Comparison of ENCODE assay signal across 21 cellular contexts in genomic region chr5:106964102-106964501, GRCh38.
DNase-seq lines count a peak whose midpoint lies in the region; ATAC-seq and TF ChIP-seq lines count a peak whose summit lies in the region.
"Had no signal": no experiment of that assay in that cellular context is flagged by ENCODE, and none has a peak within 500 bp of the region (broad histone marks: within the 10 kb centered on the region; RNA-seq: fewer than 3 reads in every experiment).

No MANE protein-coding gene starts in this region.

- H3K36me3 ChIP-seq in H7 (replicated peaks; ENCODE audit: control insufficient read depth, insufficient read depth, low read length), result no peaks in the 10 kb centered on the region
- H3K36me3 ChIP-seq in neural progenitor cell, result no peaks in the 10 kb centered on the region

- peaks cover 3% of the 10 kb centered on the region for H3K4me1 Mint-ChIP-seq in neural progenitor cell
- H3K4me1 Mint-ChIP-seq: activated CD4-positive, alpha-beta T cell treated with anti-CD3 and anti-CD28 coated beads for 36 hours; activated naive CD8-positive, alpha-beta T cell treated with anti-CD3 and anti-CD28 coated beads, Interleukin-2, amount 10 ng/mL, durations not matched to agents 7 days and 5 days; B cell had no signal

- H3K4me3 ChIP-seq in LNCaP clone FGC (ENCODE audit: low read depth, low read length) (no peak overlapping the region), cardiac fibroblast (replicated peaks in 1 of 2; ENCODE audit: low read depth in 2 of 2, low read length in 2 of 2) (no peak overlapping the region), H7 (ENCODE audit: insufficient read depth, low read depth, low read length) (no peak overlapping the region), neural progenitor cell (no peak overlapping the region)
- H3K4me3 ChIP-seq: coronary artery, K562 had no signal

- intact Hi-C loops in head of caudate nucleus (cut with DNase I), result no loop called here

- H3K9ac ChIP-seq in neural progenitor cell, result no peak overlapping the region

- H3K27me3 ChIP-seq in H7 (ENCODE audit: control insufficient read depth, insufficient read depth, low read length), result no peaks in the 10 kb centered on the region
- no peaks in the 10 kb centered on the region for H3K27me3 ChIP-seq in neural progenitor cell

- no peak overlapping the region for H3K27ac ChIP-seq in neural progenitor cell
- H3K27ac ChIP-seq: coronary artery had no signal

- H3K79me2 ChIP-seq in neural progenitor cell (ENCODE audit: low read depth), result no peaks in the 10 kb centered on the region

- no peaks in the 10 kb centered on the region for H3K36me3 Mint-ChIP-seq in neural progenitor cell
- H3K36me3 Mint-ChIP-seq: activated naive CD8-positive, alpha-beta T cell treated with anti-CD3 and anti-CD28 coated beads, Interleukin-2, amount 10 ng/mL, durations not matched to agents 7 days and 5 days; type B pancreatic cell had no signal

- no peaks in the 10 kb centered on the region for H3K27me3 Mint-ChIP-seq in neural progenitor cell (ENCODE audit: insufficient read depth, low read depth)
- H3K27me3 Mint-ChIP-seq: activated CD4-positive, alpha-beta T cell treated with anti-CD3 and anti-CD28 coated beads for 36 hours; activated naive CD8-positive, alpha-beta T cell treated with anti-CD3 and anti-CD28 coated beads, Interleukin-2, amount 10 ng/mL, durations not matched to agents 7 days and 5 days; B cell; type B pancreatic cell had no signal

- no peak overlapping the region for H3K27ac Mint-ChIP-seq in neural progenitor cell
- H3K27ac Mint-ChIP-seq: activated CD4-positive, alpha-beta T cell treated with anti-CD3 and anti-CD28 coated beads for 36 hours; activated naive CD8-positive, alpha-beta T cell treated with anti-CD3 and anti-CD28 coated beads, Interleukin-2, amount 10 ng/mL, durations not matched to agents 7 days and 5 days; B cell; type B pancreatic cell had no signal

- no peak overlapping the region for H3K4me3 Mint-ChIP-seq in neural progenitor cell
- H3K4me3 Mint-ChIP-seq: activated CD4-positive, alpha-beta T cell treated with anti-CD3 and anti-CD28 coated beads for 36 hours; activated naive CD8-positive, alpha-beta T cell treated with anti-CD3 and anti-CD28 coated beads, Interleukin-2, amount 10 ng/mL, durations not matched to agents 7 days and 5 days; B cell; type B pancreatic cell had no signal

- H3K9me3 Mint-ChIP-seq in neural progenitor cell, result no peaks in the 10 kb centered on the region

- H2AFZ ChIP-seq in neural progenitor cell (replicated peaks), result no peak overlapping the region

- ATAC-seq in GM18861 (IDR thresholded peaks at IDR 0.05; ENCODE audit: unreplicated experiment), result peak; percentile 58
- ATAC-seq: activated CD4-positive, alpha-beta T cell treated with anti-CD3 and anti-CD28 coated beads for 36 hours; K562 had no signal

- DNase-seq in LNCaP clone FGC (ENCODE audit: low read depth), result peak; percentile 41
- peak; percentile 3 to 7 for DNase-seq in cardiac fibroblast (ENCODE audit: low read depth in 2 of 2)
- peak; percentile 18 for DNase-seq in left kidney (ENCODE audit: low read depth, low spot score)
- DNase-seq in H7, result no peak
- no peak for DNase-seq in NCI-H187 treated with DMSO at 0.1 percent for 48 hours (lab: John Stamatoyannopoulos, UW)
- DNase-seq in neural progenitor cell (ENCODE audit: low spot score), result no peak
- DNase-seq in head of caudate nucleus, result no peak
- DNase-seq: activated CD4-positive, alpha-beta T cell treated with anti-CD3 and anti-CD28 coated beads for 36 hours; activated naive CD8-positive, alpha-beta T cell treated with anti-CD3 and anti-CD28 coated beads, Interleukin-2, amount 10 ng/mL, durations not matched to agents 7 days and 5 days; activated T-cell treated with anti-CD3 and anti-CD28 coated beads, Interleukin-2, amount 50 U/mL, for 1 hour; DND-41; kidney; NCI-H146; NCI-H774; stimulated activated CD4-positive, alpha-beta T cell treated with anti-CD3 and anti-CD28 coated beads, Interleukin-1b, Interleukin-23, amount 100 ng/mL, for 48 hours; stimulated activated CD8-positive, alpha-beta memory T cell treated with anti-CD3 and anti-CD28 coated beads, Interleukin-4, amount 100 ng/mL, for 48 hours had no signal

- no peaks in the 10 kb centered on the region for H3F3A ChIP-seq in neural progenitor cell (ENCODE audit: low read depth)

- no peak overlapping the region for H3K4me2 ChIP-seq in neural progenitor cell

- H3K4me1 ChIP-seq in neural progenitor cell, result peaks cover 4% of the 10 kb centered on the region

- TF ChIP-seq CTCF in LNCaP clone FGC (IDR thresholded peaks at IDR 0.05; ENCODE audit: control insufficient read depth, extremely low read depth, insufficient read depth) (no peak), cardiac fibroblast (IDR thresholded peaks at IDR 0.05; ENCODE audit: low read depth, low read length) (no peak), neural progenitor cell (IDR thresholded peaks at IDR 0.05) (no peak)

- no peaks in the 10 kb centered on the region for H4K20me1 ChIP-seq in neural progenitor cell (ENCODE audit: low read depth)

- H3K9me3 ChIP-seq in neural progenitor cell (ENCODE audit: low read depth), result no peaks in the 10 kb centered on the region

Comparison
In these comparisons a context has a peak if more than half of its experiments do, and no peak if none do; other contexts are left out.
1. DNase-seq: peak in LNCaP clone FGC (single experiment), cardiac fibroblast (2 of 2) and left kidney (single experiment); none in H7 (single experiment), NCI-H187 treated with DMSO at 0.1 percent for 48 hours (single experiment), neural progenitor cell (single experiment) and head of caudate nucleus (0 of 42).